ENCODE assay signal across 13 cellular contexts in the genomic region with DNA sequence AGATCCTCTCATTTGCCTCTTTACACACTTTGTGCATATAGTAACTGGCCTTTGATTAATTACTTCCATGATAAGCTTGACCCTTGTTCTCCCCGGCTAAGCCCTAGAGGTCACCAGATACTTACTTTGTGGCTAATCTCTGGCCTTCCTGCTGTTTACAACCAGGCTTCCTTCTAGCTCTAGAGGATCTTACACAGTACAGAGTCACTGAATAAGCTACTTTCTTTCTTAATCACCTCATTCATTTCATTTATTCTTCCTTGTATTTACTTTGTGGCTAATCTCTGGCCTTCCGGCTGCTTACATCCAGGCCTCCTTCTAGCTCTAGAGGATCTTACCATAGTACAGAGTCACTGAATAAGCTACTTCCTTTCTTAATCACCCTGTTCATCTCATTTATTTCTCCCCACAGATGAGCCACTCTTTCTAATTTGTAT.
A peak's percentile ranks its signal among the peaks of the same experiment; 100 is the strongest.
DNase-seq lines count a peak whose midpoint lies in the region; ATAC-seq, FAIRE-seq and TF ChIP-seq lines count a peak whose summit lies in the region.
"Had no signal": no experiment of that assay in that cellular context is flagged by ENCODE, and none has a peak within 500 bp of the region (broad histone marks: within the 10 kb centered on the region; RNA-seq: fewer than 3 reads in every experiment).

No MANE protein-coding gene starts in this region.

- TF ChIP-seq RAD21 in K562 (CRISPR knock-in tag; conservative IDR thresholded peaks at IDR 0.05 in 1 of 2, IDR thresholded peaks at IDR 0.05 in 1 of 2): peak; percentile 48 to 50

- no peak for FAIRE-seq in K562 (lab: Jason Lieb, UNC)
- FAIRE-seq: islet of Langerhans had no signal

- intact Hi-C loops in K562 (cut with micrococcal nuclease) (loop anchor here (10.0 kb wide), 1 partner anchor 422 kb away; no protein-coding TSS in a partner anchor), left lung (cut with DNase I) (no loop called here)
- intact Hi-C loops in activated T-helper 1 cell treated with anti-CD3 and anti-CD28 coated beads, Interleukin-12 subunit alpha, Interleukin-12 subunit beta, Interleukin-2, Interleukin-4 antibody, amounts not matched to agents 30 ng/mL and 10 ng/mL and 1 ng/mL, durations not matched to agents 14 hours and 24 hours and 36 hours (cut with micrococcal nuclease): no loop called here

- H3K27ac Mint-ChIP-seq in activated T-helper 1 cell treated with anti-CD3 and anti-CD28 coated beads, Interleukin-12 subunit alpha, Interleukin-12 subunit beta, Interleukin-2, Interleukin-4 antibody, amounts not matched to agents 30 ng/mL and 10 ng/mL and 1 ng/mL, durations not matched to agents 14 hours and 24 hours and 36 hours: no peak overlapping the region
- H3K27ac Mint-ChIP-seq: activated naive CD8-positive, alpha-beta T cell treated with anti-CD3 and anti-CD28 coated beads, Interleukin-2, amount 10 ng/mL, durations not matched to agents 7 days and 5 days had no signal

- in situ Hi-C loops in K562 (cut with MboI): no loop called here

- H3K36me3 ChIP-seq in K562 (ENCODE audit: control insufficient read depth, insufficient read depth, low read length) (no peaks in the 10 kb centered on the region), left lung (no peaks in the 10 kb centered on the region)

- H3K27me3 ChIP-seq in K562 (ENCODE audit: control insufficient read depth in 2 of 2, insufficient read depth in 2 of 2, low read length in 2 of 2) (no peaks in the 10 kb centered on the region), left lung (no peaks in the 10 kb centered on the region)

- H3K4me1 Mint-ChIP-seq in activated T-helper 1 cell treated with anti-CD3 and anti-CD28 coated beads, Interleukin-12 subunit alpha, Interleukin-12 subunit beta, Interleukin-2, Interleukin-4 antibody, amounts not matched to agents 30 ng/mL and 10 ng/mL and 1 ng/mL, durations not matched to agents 14 hours and 24 hours and 36 hours (ENCODE audit: low read depth): no peaks in the 10 kb centered on the region
- H3K4me1 Mint-ChIP-seq: activated naive CD8-positive, alpha-beta T cell treated with anti-CD3 and anti-CD28 coated beads, Interleukin-2, amount 10 ng/mL, durations not matched to agents 7 days and 5 days had no signal

- no peaks in the 10 kb centered on the region for H3K9me1 ChIP-seq in K562 (ENCODE audit: control insufficient read depth, insufficient read depth, low read length)

- WGBS in K562 (ENCODE audit: insufficient coverage, low coverage, missing lambda C conversion rate): 10% methylated on average over 2 of the region's 2 CpGs

- no peak overlapping the region for H3K9ac ChIP-seq in K562 (ENCODE audit: insufficient read depth in 1 of 2, low read depth in 2 of 2, low read length in 2 of 2)

- H3K79me2 ChIP-seq in K562 (ENCODE audit: control insufficient read depth, insufficient read depth, low read length): no peaks in the 10 kb centered on the region

- CTCF ChIA-PET in K562 (lab: Yijun Ruan, JAX; ENCODE audit: low intra/inter-chr PET ratio): no interaction called here

- ATAC-seq in K562 (peak; percentile 69), left lung (peak; percentile 91), HG02885 (IDR thresholded peaks at IDR 0.05; ENCODE audit: poor library complexity, unreplicated experiment) (no peak), GM19035 (IDR thresholded peaks at IDR 0.05; ENCODE audit: unreplicated experiment) (no peak)

- TF ChIP-seq EP300 in K562 (IDR thresholded peaks at IDR 0.05; ENCODE audit: low read length): no peak

- H3K36me3 Mint-ChIP-seq in activated T-helper 1 cell treated with anti-CD3 and anti-CD28 coated beads, Interleukin-12 subunit alpha, Interleukin-12 subunit beta, Interleukin-2, Interleukin-4 antibody, amounts not matched to agents 30 ng/mL and 10 ng/mL and 1 ng/mL, durations not matched to agents 14 hours and 24 hours and 36 hours (ENCODE audit: low read depth): no peaks in the 10 kb centered on the region
- H3K36me3 Mint-ChIP-seq: activated naive CD8-positive, alpha-beta T cell treated with anti-CD3 and anti-CD28 coated beads, Interleukin-2, amount 10 ng/mL, durations not matched to agents 7 days and 5 days had no signal

- H3K27me3 Mint-ChIP-seq in activated T-helper 1 cell treated with anti-CD3 and anti-CD28 coated beads, Interleukin-12 subunit alpha, Interleukin-12 subunit beta, Interleukin-2, Interleukin-4 antibody, amounts not matched to agents 30 ng/mL and 10 ng/mL and 1 ng/mL, durations not matched to agents 14 hours and 24 hours and 36 hours (ENCODE audit: insufficient read depth): peaks cover 11% of the 10 kb centered on the region
- H3K27me3 Mint-ChIP-seq: activated naive CD8-positive, alpha-beta T cell treated with anti-CD3 and anti-CD28 coated beads, Interleukin-2, amount 10 ng/mL, durations not matched to agents 7 days and 5 days had no signal

- TF ChIP-seq CTCF in AG09319 (IDR thresholded peaks at IDR 0.05; ENCODE audit: low read depth, low read length): peak; percentile 31
- TF ChIP-seq CTCF in K562 (IDR thresholded peaks at IDR 0.05 in 2 of 3, conservative IDR thresholded peaks at IDR 0.05 in 1 of 3; ENCODE audit: insufficient read depth in 2 of 3, low read depth in 1 of 3, low read length in 3 of 3): peak in 1 of 3 experiments; percentile 33; a peak in 2 of 6 replicates
- TF ChIP-seq CTCF in left lung (IDR thresholded peaks at IDR 0.05): no peak

- H3K9me3 Mint-ChIP-seq in activated T-helper 1 cell treated with anti-CD3 and anti-CD28 coated beads, Interleukin-12 subunit alpha, Interleukin-12 subunit beta, Interleukin-2, Interleukin-4 antibody, amounts not matched to agents 30 ng/mL and 10 ng/mL and 1 ng/mL, durations not matched to agents 14 hours and 24 hours and 36 hours: no peaks in the 10 kb centered on the region

- H3K4me1 ChIP-seq in K562 (replicated peaks in 1 of 2; ENCODE audit: control insufficient read depth in 2 of 2, insufficient read depth in 2 of 2, low read length in 2 of 2): no peaks in the 10 kb centered on the region; a peak in 1 of 5 replicates
- peaks cover 0 to 9% of the 10 kb centered on the region in 2 donors for H3K4me1 ChIP-seq in left lung

- POLR2A ChIA-PET in K562 (lab: Yijun Ruan, JAX): interaction anchor here (0.8 kb wide), 1 partner anchor 409 kb away, joined by 3 read pairs; no protein-coding TSS in a partner anchor

- TF ChIP-seq POLR2A in K562 (conservative IDR thresholded peaks at IDR 0.05): no peak

- no TSS peak for BruUV-seq in K562 (replicated peaks; lab: Mats Ljungman, UMichigan)

- no peaks in the 10 kb centered on the region for H4K20me1 ChIP-seq in K562 (replicated peaks; ENCODE audit: control insufficient read depth, insufficient read depth, low read length)

- H3K4me2 ChIP-seq in K562 (ENCODE audit: insufficient read depth, low read length): no peak overlapping the region

- H3K4me3 ChIP-seq in K562 (no peak overlapping the region), left lung (no peak overlapping the region)

- no peak overlapping the region for H3K4me3 Mint-ChIP-seq in activated T-helper 1 cell treated with anti-CD3 and anti-CD28 coated beads, Interleukin-12 subunit alpha, Interleukin-12 subunit beta, Interleukin-2, Interleukin-4 antibody, amounts not matched to agents 30 ng/mL and 10 ng/mL and 1 ng/mL, durations not matched to agents 14 hours and 24 hours and 36 hours
- H3K4me3 Mint-ChIP-seq: activated naive CD8-positive, alpha-beta T cell treated with anti-CD3 and anti-CD28 coated beads, Interleukin-2, amount 10 ng/mL, durations not matched to agents 7 days and 5 days had no signal

- H2AFZ ChIP-seq in K562 (ENCODE audit: low read depth, low read length): no peak overlapping the region

- H3K27ac ChIP-seq in K562 (ENCODE audit: extremely low read depth, low read depth, low read length) (no peak overlapping the region), left lung (no peak overlapping the region)

- H3K9me3 ChIP-seq in K562 (replicated peaks; ENCODE audit: control insufficient read depth, insufficient read depth, low read depth, low read length): no peaks in the 10 kb centered on the region
- no peaks in the 10 kb centered on the region for H3K9me3 ChIP-seq in left lung

- DNase-seq in AG09319 (ENCODE audit: extremely low read depth, low read depth) (peak; percentile 29), HuH-7 (ENCODE audit: low spot score) (peak; percentile 6), K562 (ENCODE audit: extremely low read depth in 1 of 4, low spot score in 3 of 4) (no peak), left lung (no peak), NCI-H128 (lab: John Stamatoyannopoulos, UW; ENCODE audit: unreplicated experiment) (no peak)
- DNase-seq in activated T-helper 1 cell treated with anti-CD3 and anti-CD28 coated beads, Interleukin-12 subunit alpha, Interleukin-12 subunit beta, Interleukin-2, Interleukin-4 antibody, amounts not matched to agents 30 ng/mL and 10 ng/mL and 1 ng/mL, durations not matched to agents 14 hours and 24 hours and 36 hours (ENCODE audit: low spot score): no peak
- DNase-seq: activated naive CD8-positive, alpha-beta T cell treated with anti-CD3 and anti-CD28 coated beads, Interleukin-2, amount 10 ng/mL, durations not matched to agents 7 days and 5 days; DND-41; stimulated activated CD4-positive, alpha-beta T cell treated with anti-CD3 and anti-CD28 coated beads, Interleukin-4, amount 100 ng/mL, for 1 hour; SW 1271 had no signal

TF ChIP-seq in K562, 482 proteins besides CTCF, POLR2A, EP300 and RAD21 (continues in another document):
- TF ChIP-seq, protein P1, sequence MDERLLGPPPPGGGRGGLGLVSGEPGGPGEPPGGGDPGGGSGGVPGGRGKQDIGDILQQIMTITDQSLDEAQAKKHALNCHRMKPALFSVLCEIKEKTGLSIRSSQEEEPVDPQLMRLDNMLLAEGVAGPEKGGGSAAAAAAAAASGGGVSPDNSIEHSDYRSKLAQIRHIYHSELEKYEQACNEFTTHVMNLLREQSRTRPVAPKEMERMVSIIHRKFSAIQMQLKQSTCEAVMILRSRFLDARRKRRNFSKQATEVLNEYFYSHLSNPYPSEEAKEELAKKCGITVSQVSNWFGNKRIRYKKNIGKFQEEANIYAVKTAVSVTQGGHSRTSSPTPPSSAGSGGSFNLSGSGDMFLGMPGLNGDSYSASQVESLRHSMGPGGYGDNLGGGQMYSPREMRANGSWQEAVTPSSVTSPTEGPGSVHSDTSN (CRISPR knock-in tag; IDR thresholded peaks at IDR 0.05; ENCODE audit: low read depth): no peak
- TF ChIP-seq, protein P1 (tag; conservative IDR thresholded peaks at IDR 0.05; ENCODE audit: low read depth): peak; percentile 65; the same call in 1 of the 2 replicates

Comparison
In these comparisons a context has a peak if more than half of its experiments do, and no peak if none do; other contexts are left out.
1. DNase-seq: peak in AG09319 (single experiment) and HuH-7 (single experiment); none in K562 (0 of 4), left lung (0 of 2), NCI-H128 (single experiment) and activated T-helper 1 cell treated with anti-CD3 and anti-CD28 coated beads, Interleukin-12 subunit alpha, Interleukin-12 subunit beta, Interleukin-2, Interleukin-4 antibody, amounts not matched to agents 30 ng/mL and 10 ng/mL and 1 ng/mL, durations not matched to agents 14 hours and 24 hours and 36 hours (single experiment).
2. ATAC-seq: peak in K562 (single experiment) and left lung (single experiment); none in HG02885 (single experiment) and GM19035 (single experiment).